1 cellular context compared by ENCODE assay signal in the genomic region with DNA sequence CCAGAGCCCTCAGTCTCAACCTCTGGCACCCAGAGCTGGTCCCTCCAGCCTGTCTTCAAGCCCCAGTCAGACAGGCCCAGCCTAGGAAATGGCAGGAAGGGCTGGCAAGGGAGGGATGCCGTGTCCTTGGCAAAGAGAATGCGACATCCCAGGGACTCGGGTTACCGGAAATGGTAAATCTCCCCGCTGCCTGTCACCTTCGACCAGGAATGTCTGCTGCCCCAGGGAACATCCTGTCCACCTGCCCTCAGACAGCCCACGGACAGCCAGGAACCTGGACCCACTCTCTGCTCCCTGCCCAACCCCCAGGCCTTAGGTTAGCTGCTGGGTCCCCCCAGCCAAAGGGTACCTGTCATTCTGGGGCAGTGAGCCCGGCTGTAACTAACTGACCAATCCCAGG.
TF ChIP-seq lines count a peak whose summit lies in the region.

No MANE protein-coding gene starts in this region.

TF ChIP-seq in IMR-90, 13 proteins besides CTCF, POLR2A, EP300 and RAD21 (continued from another document):
- TF ChIP-seq RFX5 (IDR thresholded peaks at IDR 0.05; ENCODE audit: low read depth, low read length) = no peak
- TF ChIP-seq SMC3 (IDR thresholded peaks at IDR 0.05; ENCODE audit: low read depth, low read length) = no peak
- TF ChIP-seq MXI1 (IDR thresholded peaks at IDR 0.05; ENCODE audit: borderline replicate concordance, low read depth, low read length) = no peak
- no peak for TF ChIP-seq CEBPB (IDR thresholded peaks at IDR 0.05; ENCODE audit: low read depth, low read length)
